In the genomic region with DNA sequence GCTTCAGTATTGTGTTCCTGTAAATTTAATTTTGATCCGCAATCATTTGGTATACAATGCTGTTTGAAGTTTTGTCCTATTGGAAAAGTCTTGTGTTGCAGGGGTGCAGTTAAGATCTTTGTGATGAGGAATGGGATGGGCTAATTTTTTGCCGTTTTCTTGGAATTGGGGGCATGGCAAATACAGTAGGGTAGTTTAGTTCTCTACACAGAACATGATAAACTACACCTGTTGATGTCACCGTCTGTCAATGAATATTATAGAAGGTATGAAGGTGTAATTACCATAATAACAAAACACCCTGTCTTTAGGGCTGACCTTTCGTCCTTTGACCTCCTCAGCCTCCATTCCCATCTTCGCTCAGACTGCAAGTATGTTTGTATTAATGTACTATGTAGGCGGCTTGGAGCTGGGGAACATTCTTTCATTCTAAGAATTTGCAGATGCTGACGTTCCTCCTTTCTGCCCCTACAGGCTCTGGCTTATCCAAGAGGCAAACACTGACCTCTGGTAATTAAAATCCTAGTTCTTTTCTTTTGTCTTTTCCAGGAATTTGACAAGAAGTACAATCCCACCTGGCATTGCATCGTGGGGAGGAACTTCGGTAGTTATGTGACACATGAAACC, we compare ENCODE assay signal across 9 cellular contexts. TPM values are rescaled to one million over a fixed set of nuclear protein-coding genes. Genes with fewer than 3 reads are reported as not detected.
DNase-seq lines count a peak whose midpoint lies in the region; ATAC-seq and TF ChIP-seq lines count a peak whose summit lies in the region.
"Had no signal": no experiment of that assay in that cellular context is flagged by ENCODE, and none has a peak within 500 bp of the region (broad histone marks: within the 10 kb centered on the region; RNA-seq: fewer than 3 reads in every experiment).

No MANE protein-coding gene starts in this region.

- no peak for TF ChIP-seq CTCF in breast epithelium (IDR thresholded peaks at IDR 0.05)

- H3K27ac ChIP-seq in breast epithelium (peak overlapping the region; percentile 64 to 92), mesodermal cell (ENCODE audit: low read depth, low read length, severe bottlenecking) (peak overlapping the region; percentile 10), aorta (ENCODE audit: low read depth in 1 of 2, low read length in 2 of 2) (no peak overlapping the region)

- ATAC-seq in stimulated activated naive CD8-positive, alpha-beta T cell treated with anti-CD3 and anti-CD28 coated beads, Interleukin-15, Interleukin-2, amounts not matched to agents 100 U/mL and 50 U/mL, for 24 hours = no peak
- ATAC-seq in aorta (ENCODE audit: low FRiP score) (no peak), HG02840 (IDR thresholded peaks at IDR 0.05; ENCODE audit: low FRiP score, unreplicated experiment) (no peak), GM18858 (IDR thresholded peaks at IDR 0.05; ENCODE audit: unreplicated experiment) (no peak)

- no peaks in the 10 kb centered on the region for H3K9me3 ChIP-seq in breast epithelium
- H3K9me3 ChIP-seq in mesodermal cell (ENCODE audit: control insufficient read depth, low read length) = no peaks in the 10 kb centered on the region
- H3K9me3 ChIP-seq in aorta (ENCODE audit: control insufficient read depth, low read length) = no peaks in the 10 kb centered on the region

- peaks cover 30% of the 10 kb centered on the region for H3K36me3 Mint-ChIP-seq in stimulated activated naive CD8-positive, alpha-beta T cell treated with anti-CD3 and anti-CD28 coated beads, Interleukin-15, Interleukin-2, amounts not matched to agents 100 ng/mL and 50 ng/mL, for 24 hours (ENCODE audit: low read depth)

- H3K4me1 ChIP-seq in breast epithelium (peaks cover 0 to 3% of the 10 kb centered on the region in 2 donors), mesodermal cell (ENCODE audit: control insufficient read depth, insufficient read depth, low read length, poor library complexity, severe bottlenecking) (peaks cover 3% of the 10 kb centered on the region), aorta (ENCODE audit: control insufficient read depth in 1 of 2, insufficient read depth in 2 of 2, low read length in 2 of 2) (peaks cover 0 to 6% of the 10 kb centered on the region in 2 donors)

- no peaks in the 10 kb centered on the region for H3K27me3 Mint-ChIP-seq in stimulated activated naive CD8-positive, alpha-beta T cell treated with anti-CD3 and anti-CD28 coated beads, Interleukin-15, Interleukin-2, amounts not matched to agents 100 ng/mL and 50 ng/mL, for 24 hours

- no peak for DNase-seq in stimulated activated naive CD8-positive, alpha-beta T cell treated with anti-CD3 and anti-CD28 coated beads, Interleukin-15, Interleukin-2, amounts not matched to agents 100 U/mL and 50 U/mL, for 24 hours
- DNase-seq in breast epithelium (ENCODE audit: low spot score in 2 of 2) (peak in 1 of 2 donors; percentile 25), aorta (no peak), kidney glomerular epithelial cell (lab: John Stamatoyannopoulos, UW) (no peak)
- DNase-seq: NCI-H2227 treated with DMSO at 0.1 percent for 48 hours had no signal

- 66% methylated on average over 5 of the region's 9 CpGs; no CpG with 5 or more reads in 1 of the 2 experiments for WGBS in mesodermal cell (ENCODE audit: insufficient coverage in 2 of 2), 2 experiments
- WGBS in aorta, 2 donors = 3% methylated on average over 9 of the region's 9 CpGs

- H3K4me3 Mint-ChIP-seq in stimulated activated naive CD8-positive, alpha-beta T cell treated with anti-CD3 and anti-CD28 coated beads, Interleukin-15, Interleukin-2, amounts not matched to agents 100 ng/mL and 50 ng/mL, for 24 hours = peak overlapping the region; percentile 97

- H3K36me3 ChIP-seq in breast epithelium = no peaks in the 10 kb centered on the region
- H3K36me3 ChIP-seq in mesodermal cell (ENCODE audit: control insufficient read depth, insufficient read depth, low read length) = peaks cover 44% of the 10 kb centered on the region
- H3K36me3 ChIP-seq in aorta (ENCODE audit: control insufficient read depth in 1 of 2, insufficient read depth in 2 of 2, low read length in 1 of 2) = no peaks in the 10 kb centered on the region

- intact Hi-C loops in breast epithelium (cut with DNase I; ENCODE audit: low total_unique reads) (no loop called here), aorta (cut with DNase I) (loop anchor here (5.0 kb wide), 1 partner anchor 40 kb away; no protein-coding TSS in a partner anchor)

- peaks cover 29% of the 10 kb centered on the region for H3K4me1 Mint-ChIP-seq in stimulated activated naive CD8-positive, alpha-beta T cell treated with anti-CD3 and anti-CD28 coated beads, Interleukin-15, Interleukin-2, amounts not matched to agents 100 ng/mL and 50 ng/mL, for 24 hours (ENCODE audit: low read depth)

- H3K27ac Mint-ChIP-seq in stimulated activated naive CD8-positive, alpha-beta T cell treated with anti-CD3 and anti-CD28 coated beads, Interleukin-15, Interleukin-2, amounts not matched to agents 100 ng/mL and 50 ng/mL, for 24 hours = peak overlapping the region; percentile 78

- H3K4me3 ChIP-seq in breast epithelium (peak overlapping the region; percentile 67 to 98 (median 77)), mesodermal cell (ENCODE audit: extremely low read depth, insufficient read depth, low read length, poor library complexity, severe bottlenecking) (peak overlapping the region; percentile 97), aorta (ENCODE audit: low read length in 2 of 2) (peak overlapping the region; percentile 77 to 90)

- no peak for TF ChIP-seq POLR2A in breast epithelium (IDR thresholded peaks at IDR 0.05)

- H3K9me3 Mint-ChIP-seq in stimulated activated naive CD8-positive, alpha-beta T cell treated with anti-CD3 and anti-CD28 coated beads, Interleukin-15, Interleukin-2, amounts not matched to agents 100 ng/mL and 50 ng/mL, for 24 hours = no peaks in the 10 kb centered on the region

- H3K27me3 ChIP-seq in breast epithelium (no peaks in the 10 kb centered on the region), aorta (ENCODE audit: control insufficient read depth in 1 of 2, insufficient read depth in 2 of 2, low read length in 1 of 2) (no peaks in the 10 kb centered on the region)

RNA-seq across cellular contexts. Expression of a gene that starts 1.7 kb away (rescaled TPM):
- 100 to 1,000 TPM; 155 to 170 (median 167) TPM for total RNA-seq in breast epithelium
- polyA plus RNA-seq in mesodermal cell (2013, experiment 1 of 2) = 450 TPM
- 452 TPM for polyA plus RNA-seq in mesodermal cell (2013, experiment 2 of 2)
- total RNA-seq in aorta = 100 to 1,000 TPM; 236 to 262 TPM
- 100 to 1,000 TPM; 287 to 686 TPM for polyA plus RNA-seq in aorta

RNA-seq across cellular contexts. Expression of a gene that starts 28.1 kb away (rescaled TPM):
- 10 to 100 TPM; 65.9 to 97.3 (median 82.5) TPM for total RNA-seq in breast epithelium
- polyA plus RNA-seq in mesodermal cell (2013, experiment 1 of 2) = 228 TPM
- polyA plus RNA-seq in mesodermal cell (2013, experiment 2 of 2) = 205 TPM
- 10 to 100 TPM; 91.2 to 96.6 TPM for total RNA-seq in aorta
- 10 to 100 TPM; 77.5 to 95.8 TPM for polyA plus RNA-seq in aorta

RNA-seq across cellular contexts. Expression of a gene that starts 31.3 kb away (rescaled TPM):
- total RNA-seq in breast epithelium (10 to 100 TPM; 26.2 to 33.0 (median 26.5) TPM), aorta (10 to 100 TPM; 12.0 to 18.3 TPM)
- 54.7 TPM for polyA plus RNA-seq in mesodermal cell (2013, experiment 1 of 2)
- polyA plus RNA-seq in mesodermal cell (2013, experiment 2 of 2) = 54.7 TPM
- 10 to 100 TPM; 25.0 to 26.0 TPM for polyA plus RNA-seq in aorta

RNA-seq across cellular contexts. Expression of a gene that starts 36.5 kb away (rescaled TPM):
- total RNA-seq in breast epithelium = 100 to 1,000 TPM; 112 to 164 (median 149) TPM
- polyA plus RNA-seq in mesodermal cell (2013, experiment 1 of 2) = 119 TPM
- polyA plus RNA-seq in mesodermal cell (2013, experiment 2 of 2) = 116 TPM
- 100 to 1,000 TPM; 184 to 200 TPM for total RNA-seq in aorta
- polyA plus RNA-seq in aorta = 100 to 1,000 TPM in 1 of 2 donors, 10 to 100 TPM in 1; 74.0 to 156 TPM

RNA-seq across cellular contexts. Expression of a gene that starts 51.4 kb away (rescaled TPM):
- total RNA-seq in breast epithelium = 10 to 100 TPM; 26.5 to 35.8 (median 32.5) TPM
- 15.2 TPM for polyA plus RNA-seq in mesodermal cell (2013, experiment 1 of 2)
- 15.5 TPM for polyA plus RNA-seq in mesodermal cell (2013, experiment 2 of 2)
- 10 to 100 TPM; 22.1 to 24.5 TPM for total RNA-seq in aorta
- polyA plus RNA-seq in aorta = 10 to 100 TPM in 1 of 2 donors, 1 to 10 TPM in 1; 9.8 to 11.5 TPM

Comparison
In these comparisons a context has a peak if more than half of its experiments do, and no peak if none do; other contexts are left out.
1. H3K27ac ChIP-seq: peak in breast epithelium (2 of 2) and mesodermal cell (single experiment); none in aorta (0 of 2).
2. Peak in every context shown above with its lines, with median percentiles within 50 percentile points of each other: H3K4me3 ChIP-seq.